Comparison of ENCODE assay signal across 9 cellular contexts in the genomic region with DNA sequence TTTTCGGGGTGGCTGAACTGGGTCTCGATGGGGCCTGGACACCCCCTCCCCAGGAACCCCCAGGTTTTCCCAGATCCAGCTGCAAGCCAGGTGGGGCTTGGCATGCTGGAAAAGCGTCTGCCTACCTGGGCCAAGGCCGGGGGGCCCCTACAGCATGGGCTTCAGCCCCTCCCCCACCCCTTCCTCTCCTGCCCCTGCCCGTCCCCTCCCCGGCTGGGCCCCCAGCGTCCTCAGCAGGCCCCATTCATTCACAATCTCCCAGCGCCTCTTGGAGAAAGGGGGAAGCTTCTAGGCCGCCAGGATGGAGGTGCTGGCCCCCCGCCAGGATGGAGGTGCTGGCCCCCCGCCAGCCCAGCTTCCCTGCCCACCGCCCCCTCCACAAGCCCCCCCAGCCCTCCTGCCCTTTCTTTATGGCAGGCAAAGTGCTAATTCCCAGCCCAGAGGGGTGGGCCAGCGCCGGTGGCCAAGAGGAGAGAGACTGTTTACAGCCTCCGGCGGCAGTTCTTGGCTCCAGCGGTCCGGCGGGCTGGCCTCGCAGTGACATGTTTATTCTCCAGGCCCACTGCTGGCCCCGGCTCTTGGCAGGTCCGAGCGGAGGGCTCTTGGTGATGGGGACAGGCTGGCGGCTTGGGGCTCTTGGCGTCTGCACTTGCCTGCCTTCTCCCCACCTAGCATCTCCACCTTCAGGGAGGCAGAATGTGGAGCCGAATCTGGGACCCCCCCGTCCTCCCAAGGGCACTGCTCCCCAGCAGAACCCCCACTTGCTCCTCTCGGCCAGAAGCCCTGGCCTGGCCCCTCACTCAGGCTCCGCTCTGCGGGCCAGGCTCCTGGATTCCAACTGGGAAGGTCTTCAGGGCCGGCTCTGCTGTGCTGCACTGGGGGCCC.
DNase-seq lines count a peak whose midpoint lies in the region; ATAC-seq and TF ChIP-seq lines count a peak whose summit lies in the region.
"Had no signal": no experiment of that assay in that cellular context is flagged by ENCODE, and none has a peak within 500 bp of the region (broad histone marks: within the 10 kb centered on the region; RNA-seq: fewer than 3 reads in every experiment).

No MANE protein-coding gene starts in this region.

- intact Hi-C loops in right lobe of liver (cut with DNase I): no loop called here

- ATAC-seq in right lobe of liver (peak; percentile 18 to 28 (median 24)), HG02970 (IDR thresholded peaks at IDR 0.05; ENCODE audit: low FRiP score, unreplicated experiment) (no peak), HG03135 (IDR thresholded peaks at IDR 0.05; ENCODE audit: unreplicated experiment) (no peak)

- H3K27me3 ChIP-seq in right lobe of liver: no peaks in the 10 kb centered on the region
- H3K27me3 ChIP-seq in suprapubic skin: no peaks in the 10 kb centered on the region

- peak; percentile 74 to 86 for DNase-seq in NCI-H446 (lab: John Stamatoyannopoulos, UW)
- peak; percentile 13 for DNase-seq in dermis blood vessel endothelial cell
- DNase-seq in right lobe of liver: peak in 1 of 3 donors; percentile 64
- no peak for DNase-seq in suprapubic skin (ENCODE audit: low spot score in 2 of 2)
- DNase-seq in effector CD4-positive, alpha-beta T cell: no peak
- DNase-seq in activated gamma-delta T cell (lab: John Stamatoyannopoulos, UW): no peak
- DNase-seq: activated CD8-positive, alpha-beta memory T cell treated with anti-CD3 and anti-CD28 coated beads for 24 hours had no signal

- no peak for TF ChIP-seq POLR2A in right lobe of liver (IDR thresholded peaks at IDR 0.05)
- TF ChIP-seq POLR2A in suprapubic skin (IDR thresholded peaks at IDR 0.05): no peak

- no peaks in the 10 kb centered on the region for H3K36me3 ChIP-seq in right lobe of liver
- H3K36me3 ChIP-seq in suprapubic skin: no peaks in the 10 kb centered on the region

- H3K4me1 ChIP-seq in right lobe of liver: peaks cover 0 to 20% (median 8%) of the 10 kb centered on the region in 4 donors
- peaks cover 64% of the 10 kb centered on the region for H3K4me1 ChIP-seq in suprapubic skin

- no peaks in the 10 kb centered on the region for H3K9me3 ChIP-seq in right lobe of liver
- H3K9me3 ChIP-seq in suprapubic skin: no peaks in the 10 kb centered on the region

- no peak overlapping the region for H3K4me3 ChIP-seq in right lobe of liver
- H3K4me3 ChIP-seq in suprapubic skin: peak overlapping the region; percentile 2

- no peak for TF ChIP-seq EP300 in suprapubic skin (IDR thresholded peaks at IDR 0.05)

- 18% methylated on average over 7 of the region's 31 CpGs for WGBS in right lobe of liver (ENCODE audit: insufficient coverage, low coverage, low lambda C conversion rate, missing lambda C conversion rate)
- 61% methylated on average over 7 of the region's 31 CpGs for WGBS in suprapubic skin

- H3K27ac ChIP-seq in right lobe of liver: no peak overlapping the region
- H3K27ac ChIP-seq in suprapubic skin: no peak overlapping the region

- TF ChIP-seq CTCF in right lobe of liver (IDR thresholded peaks at IDR 0.05) (no peak), suprapubic skin (IDR thresholded peaks at IDR 0.05) (no peak)

Comparison
In these comparisons a context has a peak if more than half of its experiments do, and no peak if none do; other contexts are left out.
1. DNase-seq: peak in NCI-H446 (2 of 2) and dermis blood vessel endothelial cell (single experiment); none in suprapubic skin (0 of 2), effector CD4-positive, alpha-beta T cell (single experiment) and activated gamma-delta T cell (single experiment).
2. ATAC-seq: peak in right lobe of liver (4 of 4); none in HG02970 (single experiment) and HG03135 (single experiment).